Comparison of ENCODE assay signal across 14 cellular contexts in the genomic region with DNA sequence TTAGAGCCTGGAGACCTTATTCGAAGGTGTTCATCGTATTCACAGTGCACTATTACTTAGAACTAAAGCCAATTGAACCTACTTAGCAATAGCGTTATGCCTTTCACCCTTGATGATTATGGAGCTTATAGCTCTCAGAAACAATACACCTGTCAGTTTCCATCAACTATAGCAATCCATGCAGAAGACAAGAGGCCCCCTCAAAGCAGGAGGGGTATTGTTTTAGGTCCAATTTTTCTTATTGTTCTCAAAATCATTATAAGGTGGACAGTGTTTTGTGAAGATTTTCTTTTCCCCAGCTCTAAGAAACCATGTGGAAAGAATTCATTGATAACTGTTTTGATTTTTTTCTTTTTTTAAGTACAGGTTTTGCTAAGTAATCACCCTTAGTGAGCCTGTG.
A peak's percentile ranks its signal among the peaks of the same experiment; 100 is the strongest.
DNase-seq lines count a peak whose midpoint lies in the region; ATAC-seq and TF ChIP-seq lines count a peak whose summit lies in the region.
"Had no signal": no experiment of that assay in that cellular context is flagged by ENCODE, and none has a peak within 500 bp of the region (broad histone marks: within the 10 kb centered on the region; RNA-seq: fewer than 3 reads in every experiment).

No MANE protein-coding gene starts in this region.

- peak overlapping the region in 3 of 5 experiments; percentile 79 to 89 (median 82) for H3K27ac Mint-ChIP-seq in brain
- H3K27ac Mint-ChIP-seq in neural progenitor cell: no peak overlapping the region
- H3K27ac Mint-ChIP-seq in activated T-helper 2 cell treated with anti-CD3 and anti-CD28 coated beads, Interferon-gamma antibody, Interleukin-2, Interleukin-4, amounts not matched to agents 10 μg/mL and 5 μg/mL and 100 μg/mL, durations not matched to agents 14 hours and 24 hours and 36 hours: no peak overlapping the region
- H3K27ac Mint-ChIP-seq: GM23338 had no signal

- TF ChIP-seq CTCF in cardiac muscle cell (IDR thresholded peaks at IDR 0.05; ENCODE audit: low read depth, low read length) (no peak), brain (conservative IDR thresholded peaks at IDR 0.05) (no peak), neural progenitor cell (IDR thresholded peaks at IDR 0.05) (no peak)

- no peaks in the 10 kb centered on the region for H4K20me1 ChIP-seq in neural progenitor cell (ENCODE audit: low read depth)

- H3K4me1 ChIP-seq in cardiac muscle cell (ENCODE audit: low read depth): peaks cover 67% of the 10 kb centered on the region
- peaks cover 76% of the 10 kb centered on the region for H3K4me1 ChIP-seq in neural progenitor cell

- H3K9me3 Mint-ChIP-seq in brain (no peaks in the 10 kb centered on the region), neural progenitor cell (no peaks in the 10 kb centered on the region)
- no peaks in the 10 kb centered on the region for H3K9me3 Mint-ChIP-seq in activated T-helper 2 cell treated with anti-CD3 and anti-CD28 coated beads, Interferon-gamma antibody, Interleukin-2, Interleukin-4, amounts not matched to agents 10 μg/mL and 5 μg/mL and 100 μg/mL, durations not matched to agents 14 hours and 24 hours and 36 hours
- H3K9me3 Mint-ChIP-seq: GM23338 had no signal

- H3K4me3 ChIP-seq in cardiac muscle cell (no peak overlapping the region), neural progenitor cell (no peak overlapping the region)
- H3K4me3 ChIP-seq: A549, GM23338, K562 had no signal

- H3K36me3 Mint-ChIP-seq in brain (peaks cover 21% of the 10 kb centered on the region), neural progenitor cell (no peaks in the 10 kb centered on the region)
- H3K36me3 Mint-ChIP-seq in activated T-helper 2 cell treated with anti-CD3 and anti-CD28 coated beads, Interferon-gamma antibody, Interleukin-2, Interleukin-4, amounts not matched to agents 10 μg/mL and 5 μg/mL and 100 μg/mL, durations not matched to agents 14 hours and 24 hours and 36 hours (ENCODE audit: low read depth): no peaks in the 10 kb centered on the region

- peak overlapping the region; percentile 55 for H3K4me2 ChIP-seq in neural progenitor cell
- H3K4me2 ChIP-seq: A549, GM23338 had no signal

- H3K36me3 ChIP-seq in cardiac muscle cell (peaks cover 28% of the 10 kb centered on the region), neural progenitor cell (no peaks in the 10 kb centered on the region)

- no peaks in the 10 kb centered on the region for H3K79me2 ChIP-seq in neural progenitor cell (ENCODE audit: low read depth)

- H3K4me1 Mint-ChIP-seq in brain (peaks cover 94% of the 10 kb centered on the region), neural progenitor cell (peaks cover 72% of the 10 kb centered on the region)
- H3K4me1 Mint-ChIP-seq in activated T-helper 2 cell treated with anti-CD3 and anti-CD28 coated beads, Interferon-gamma antibody, Interleukin-2, Interleukin-4, amounts not matched to agents 10 μg/mL and 5 μg/mL and 100 μg/mL, durations not matched to agents 14 hours and 24 hours and 36 hours (ENCODE audit: low read depth): peaks cover 3% of the 10 kb centered on the region

- ATAC-seq in Right ventricle myocardium inferior: no peak
- ATAC-seq: A549, GM23338, HCT116, K562 had no signal

- no peaks in the 10 kb centered on the region for H3K27me3 Mint-ChIP-seq in brain
- peaks cover 7% of the 10 kb centered on the region for H3K27me3 Mint-ChIP-seq in neural progenitor cell (ENCODE audit: insufficient read depth, low read depth)
- H3K27me3 Mint-ChIP-seq in activated T-helper 2 cell treated with anti-CD3 and anti-CD28 coated beads, Interferon-gamma antibody, Interleukin-2, Interleukin-4, amounts not matched to agents 10 μg/mL and 5 μg/mL and 100 μg/mL, durations not matched to agents 14 hours and 24 hours and 36 hours (ENCODE audit: low read depth): peaks cover 20% of the 10 kb centered on the region

- H3K9me3 ChIP-seq in cardiac muscle cell (ENCODE audit: low read depth): no peaks in the 10 kb centered on the region
- no peaks in the 10 kb centered on the region for H3K9me3 ChIP-seq in neural progenitor cell (ENCODE audit: low read depth)
- H3K9me3 ChIP-seq: A549 had no signal

- no peak overlapping the region for H2AFZ ChIP-seq in neural progenitor cell (replicated peaks)
- H2AFZ ChIP-seq: GM23338 had no signal

- peak overlapping the region in 2 of 5 experiments; percentile 18 to 57 for H3K4me3 Mint-ChIP-seq in brain
- H3K4me3 Mint-ChIP-seq in neural progenitor cell: no peak overlapping the region
- H3K4me3 Mint-ChIP-seq in activated T-helper 2 cell treated with anti-CD3 and anti-CD28 coated beads, Interferon-gamma antibody, Interleukin-2, Interleukin-4, amounts not matched to agents 10 μg/mL and 5 μg/mL and 100 μg/mL, durations not matched to agents 14 hours and 24 hours and 36 hours (ENCODE audit: low read depth): no peak overlapping the region
- H3K4me3 Mint-ChIP-seq: GM23338 had no signal

- H3F3A ChIP-seq in neural progenitor cell (ENCODE audit: low read depth): peaks cover 48% of the 10 kb centered on the region

- intact Hi-C loops in Right ventricle myocardium inferior (cut with DNase I): loop anchor here (5.0 to 10.0 kb wide), 3 partner anchors 33 to 1104 kb away; no protein-coding TSS in a partner anchor
- intact Hi-C loops in activated T-helper 2 cell treated with anti-CD3 and anti-CD28 coated beads, Interferon-gamma antibody, Interleukin-2, Interleukin-4, amounts not matched to agents 10 μg/mL and 5 μg/mL and 100 μg/mL, durations not matched to agents 14 hours and 24 hours and 36 hours (cut with micrococcal nuclease): no loop called here

- H3K27me3 ChIP-seq in cardiac muscle cell (no peaks in the 10 kb centered on the region), neural progenitor cell (no peaks in the 10 kb centered on the region)

- no peak overlapping the region for H3K9ac ChIP-seq in neural progenitor cell

- peak overlapping the region; percentile 94 for H3K27ac ChIP-seq in cardiac muscle cell
- H3K27ac ChIP-seq in neural progenitor cell: no peak overlapping the region
- H3K27ac ChIP-seq: A549 had no signal

- DNase-seq in cardiac muscle cell (ENCODE audit: low read depth in 1 of 2, low spot score in 1 of 2) (no peak), Right ventricle myocardium inferior (ENCODE audit: missing footprints) (no peak), neural progenitor cell (ENCODE audit: low spot score) (no peak), NOMO-1 treated with DMSO at 0.1 percent for 48 hours (lab: John Stamatoyannopoulos, UW; ENCODE audit: unreplicated experiment) (no peak)
- no peak for DNase-seq in activated T-helper 2 cell treated with anti-CD3 and anti-CD28 coated beads, Interferon-gamma antibody, Interleukin-2, Interleukin-4, amounts not matched to agents 10 μg/mL and 5 μg/mL and 100 μg/mL, durations not matched to agents 14 hours and 24 hours and 36 hours (ENCODE audit: low spot score)
- no peak for DNase-seq in stimulated activated CD4-positive, alpha-beta T cell treated with anti-CD3 and anti-CD28 coated beads, Interleukin-4, amount 100 ng/mL, for 1 hour
- DNase-seq: C1 segment of cervical spinal cord, DND-41, NCI-H146 had no signal

Comparison
In these comparisons a context has a peak if more than half of its experiments do, and no peak if none do; other contexts are left out.
1. H3K27ac Mint-ChIP-seq: peak in brain (3 of 5); none in neural progenitor cell (single experiment) and activated T-helper 2 cell treated with anti-CD3 and anti-CD28 coated beads, Interferon-gamma antibody, Interleukin-2, Interleukin-4, amounts not matched to agents 10 μg/mL and 5 μg/mL and 100 μg/mL, durations not matched to agents 14 hours and 24 hours and 36 hours (single experiment).